In genomic region chr4:165326831-165327210, GRCh38 we compare ENCODE assay signal across 8 cellular contexts. TPM values are rescaled to one million over a fixed set of nuclear protein-coding genes. Genes with fewer than 3 reads are reported as not detected.
DNase-seq lines count a peak whose midpoint lies in the region; ATAC-seq, FAIRE-seq and TF ChIP-seq lines count a peak whose summit lies in the region.

No MANE protein-coding gene starts in this region.

- DNase-seq in Ammon's horn (ENCODE audit: low spot score) = peak; percentile 40
- DNase-seq in caudate nucleus (lab: John Stamatoyannopoulos, UW) = peak in 6 of 61 donors; percentile 7 to 38 (median 18)
- no peak for DNase-seq in lower leg skin (ENCODE audit: low spot score in 2 of 2)
- peak; percentile 62 for DNase-seq in urothelium cell line (ENCODE audit: low spot score)
- no peak for DNase-seq in OCI-M2 (lab: John Stamatoyannopoulos, UW; ENCODE audit: unreplicated experiment)

- TF ChIP-seq POLR2A in lower leg skin (IDR thresholded peaks at IDR 0.05) = no peak

- H2AFZ ChIP-seq in Loucy (ENCODE audit: low read length) = peak overlapping the region; percentile 86

- peak overlapping the region; percentile 87 for H3K4me2 ChIP-seq in Loucy (ENCODE audit: low read depth, low read length, poor library complexity, severe bottlenecking)

- no peaks in the 10 kb centered on the region for H3K9me2 ChIP-seq in Loucy (replicated peaks; ENCODE audit: low read depth, low read length)

- H3K4me1 ChIP-seq in Loucy (ENCODE audit: insufficient read depth, low read length, poor library complexity, severe bottlenecking) = peaks cover 39% of the 10 kb centered on the region

- peak overlapping the region; percentile 78 for H3K9ac ChIP-seq in Loucy (ENCODE audit: low read depth, low read length, poor library complexity, severe bottlenecking)

- H3K4me3 ChIP-seq in Loucy (ENCODE audit: low read length, poor library complexity, severe bottlenecking) (peak overlapping the region; percentile 93), lower leg skin (ENCODE audit: low read depth, poor library complexity, severe bottlenecking) (peak overlapping the region; percentile 22)

- H3F3A ChIP-seq in Loucy (ENCODE audit: low read depth) = no peaks in the 10 kb centered on the region

- 0 to 1% methylated on average over 14 of the region's 14 CpGs for WGBS in lower leg skin, 2 donors

- H3K9me3 ChIP-seq in Loucy (ENCODE audit: insufficient read depth, low read depth, low read length) = no peaks in the 10 kb centered on the region

- intact Hi-C loops in lower leg skin (cut with DNase I; ENCODE audit: low total_unique reads) = loop anchor here (10.0 kb wide), 1 partner anchor 122 kb away; the partner anchor contains the start of gene KLHL2

- ATAC-seq in GM18907 (IDR thresholded peaks at IDR 0.05; ENCODE audit: unreplicated experiment) (peak; percentile 26), HG02759 (IDR thresholded peaks at IDR 0.05; ENCODE audit: unreplicated experiment) (no peak)

- H4K20me1 ChIP-seq in Loucy (ENCODE audit: insufficient read depth, low read length, poor library complexity, severe bottlenecking) = peaks cover 41% of the 10 kb centered on the region

- FAIRE-seq in urothelium cell line (lab: Jason Lieb, UNC) = no peak

- H3K79me2 ChIP-seq in Loucy (ENCODE audit: insufficient read depth, low read length) = peaks cover 52% of the 10 kb centered on the region

- H3K36me3 ChIP-seq in Loucy (ENCODE audit: insufficient read depth, low read length) = no peaks in the 10 kb centered on the region; the same call in 1 of the 2 replicates

- TF ChIP-seq CTCF in Loucy (conservative IDR thresholded peaks at IDR 0.05; ENCODE audit: low read length) (no peak), lower leg skin (IDR thresholded peaks at IDR 0.05) (no peak)

- H3K27me3 ChIP-seq in Loucy (ENCODE audit: insufficient read depth, low read length, poor library complexity, severe bottlenecking) = no peaks in the 10 kb centered on the region

- H3K27ac ChIP-seq in caudate nucleus (ENCODE audit: low read depth, low read length) = peak overlapping the region; percentile 92

RNA-seq across cellular contexts. Expression of gene MSMO1, which starts 0.6 kb away (rescaled TPM):
- 100 to 1,000 TPM in 2 of 4 donors, 10 to 100 TPM in 2; 48.3 to 165 (median 104) TPM for total RNA-seq in lower leg skin

RNA-seq across cellular contexts. Expression of gene CPE, which starts 52.0 kb away (rescaled TPM):
- 10 to 100 TPM; 25.2 to 66.2 (median 41.9) TPM for total RNA-seq in lower leg skin

Comparison
In these comparisons a context has a peak if more than half of its experiments do, and no peak if none do; other contexts are left out.
1. DNase-seq: peak in Ammon's horn (single experiment) and urothelium cell line (single experiment); none in lower leg skin (0 of 2) and OCI-M2 (single experiment).